ENCODE assay signal across 23 cellular contexts in the genomic region with DNA sequence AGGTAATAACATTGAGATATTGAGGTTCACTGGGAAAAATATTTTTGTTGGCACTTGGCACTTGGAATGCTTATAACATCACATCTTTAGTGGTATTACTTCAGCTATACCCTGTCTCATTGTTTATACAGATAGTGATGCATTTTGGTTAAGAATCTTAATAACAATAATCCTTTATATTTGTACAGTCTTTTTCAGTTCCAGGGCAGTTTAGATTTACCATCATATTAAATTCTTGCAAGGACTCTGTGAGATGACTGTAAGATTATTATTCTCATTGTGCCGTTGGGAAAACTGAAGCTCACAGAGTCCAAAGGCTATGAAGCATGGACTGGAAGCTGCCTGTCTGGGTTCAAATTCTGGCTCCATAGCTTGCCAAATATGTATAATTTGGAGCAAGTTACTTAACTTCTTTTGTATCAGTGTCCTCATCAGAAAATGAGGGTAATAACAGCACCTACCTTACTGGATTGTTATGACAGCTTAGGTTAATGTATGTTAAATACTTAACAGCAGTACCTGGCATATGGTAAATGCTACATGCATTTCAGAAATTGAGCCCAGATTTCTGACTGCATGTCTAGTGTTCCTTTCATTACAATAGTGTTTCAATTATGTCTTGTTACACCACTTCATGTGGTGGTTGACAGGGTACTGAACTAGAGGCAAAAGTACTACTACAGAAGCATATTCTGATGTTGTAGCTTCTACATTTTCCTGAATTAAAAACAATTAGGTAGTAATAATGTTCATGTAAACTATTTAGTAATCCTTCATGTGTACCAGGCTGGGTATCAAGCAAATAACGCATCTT.
A peak's percentile ranks its signal among the peaks of the same experiment; 100 is the strongest.
DNase-seq lines count a peak whose midpoint lies in the region; ATAC-seq and TF ChIP-seq lines count a peak whose summit lies in the region.
"Had no signal": no experiment of that assay in that cellular context is flagged by ENCODE, and none has a peak within 500 bp of the region (broad histone marks: within the 10 kb centered on the region; RNA-seq: fewer than 3 reads in every experiment).

No MANE protein-coding gene starts in this region.

- POLR2A ChIA-PET in IMR-90 (lab: Charles Lee; ENCODE audit: unreplicated experiment), result interaction anchor here (0.5 kb wide), 1 partner anchor 272 kb away, joined by 4 read pairs; a partner anchor contains a TSS

- H4K5ac ChIP-seq in IMR-90 (ENCODE audit: low read depth, low read length), result no peak overlapping the region

- H3K27ac ChIP-seq in IMR-90 (ENCODE audit: insufficient read depth, low read length), result no peak overlapping the region
- H3K27ac ChIP-seq in brain microvascular endothelial cell, result peak overlapping the region; percentile 64
- H3K27ac ChIP-seq in mesodermal cell (ENCODE audit: low read depth, low read length, severe bottlenecking), result peak overlapping the region; percentile 41
- H3K27ac ChIP-seq: gastroesophageal sphincter, vagina had no signal

- H3K4me1 ChIP-seq in IMR-90 (ENCODE audit: control insufficient read depth, insufficient read depth, low read length) (peaks cover 3% of the 10 kb centered on the region), mesodermal cell (ENCODE audit: control insufficient read depth, insufficient read depth, low read length, poor library complexity, severe bottlenecking) (peaks cover 26% of the 10 kb centered on the region)
- H3K4me1 ChIP-seq: gastroesophageal sphincter, vagina had no signal

- no peak overlapping the region for H4K91ac ChIP-seq in IMR-90 (ENCODE audit: insufficient read depth, low read depth, low read length)

- peak overlapping the region; percentile 48; the same call in 1 of the 2 replicates for H2BK20ac ChIP-seq in IMR-90 (ENCODE audit: low read depth, low read length)

- H3K9ac ChIP-seq in IMR-90 (ENCODE audit: low read depth, low read length), result no peak overlapping the region

- no peak overlapping the region for H2BK5ac ChIP-seq in IMR-90 (ENCODE audit: low read depth, low read length, poor library complexity, severe bottlenecking)

- no peak overlapping the region for H2BK15ac ChIP-seq in IMR-90 (ENCODE audit: low read depth, low read length)

- H3K36me3 ChIP-seq in IMR-90 (ENCODE audit: control insufficient read depth, insufficient read depth, low read length) (no peaks in the 10 kb centered on the region), brain microvascular endothelial cell (replicated peaks) (no peaks in the 10 kb centered on the region), mesodermal cell (ENCODE audit: control insufficient read depth, insufficient read depth, low read length) (no peaks in the 10 kb centered on the region)
- H3K36me3 ChIP-seq: gastroesophageal sphincter, vagina had no signal

- no peak for TF ChIP-seq POLR2A in IMR-90 (IDR thresholded peaks at IDR 0.05; ENCODE audit: low read depth, low read length)

- H2AK5ac ChIP-seq in IMR-90 (ENCODE audit: low read depth, low read length), result no peak overlapping the region

- no peaks in the 10 kb centered on the region for H3K36me3 Mint-ChIP-seq in type B pancreatic cell
- H3K36me3 Mint-ChIP-seq: CD8-positive, alpha-beta memory T cell; natural killer cell treated with Interleukin-12 subunit alpha and Interleukin-12 subunit beta and Interleukin-15 and Interleukin-18, amount 100 ng/mL, for 72 hours; stimulated activated effector memory CD8-positive, alpha-beta T cell treated with anti-CD3 and anti-CD28 coated beads, Interleukin-12 subunit alpha, Interleukin-12 subunit beta, amount 100 ng/mL, for 72 hours had no signal

- no peaks in the 10 kb centered on the region for H3K79me1 ChIP-seq in IMR-90 (ENCODE audit: low read depth in 1 of 2, low read length in 2 of 2)

- TF ChIP-seq RAD21 in IMR-90 (IDR thresholded peaks at IDR 0.05; ENCODE audit: low read length), result no peak

- CTCF ChIA-PET in IMR-90 (lab: Yijun Ruan, JAX), result interaction anchor here (0.6 to 1.8 kb wide), 5 partner anchors 8 to 408 kb away, joined by 3 to 4 read pairs (median 3); no protein-coding TSS in a partner anchor

- whole genome bisulfite sequencing in IMR-90 (ENCODE audit: extremely low coverage in 2 of 2, insufficient read length in 1 of 2), 2 experiments, result no CpG with 5 or more reads among the region's 2 CpGs
- 86 to 100% methylated on average over 1 of the region's 2 CpGs for WGBS in mesodermal cell (ENCODE audit: insufficient coverage in 2 of 2), 2 experiments

- H3K56ac ChIP-seq in IMR-90 (ENCODE audit: extremely low read depth, insufficient read depth, low read length), result no peak overlapping the region

- ATAC-seq in IMR-90 (ENCODE audit: low read depth), result peak; percentile 8; the same call in 1 of the 2 replicates
- no peak for ATAC-seq in GM18498 (IDR thresholded peaks at IDR 0.05; ENCODE audit: unreplicated experiment)
- ATAC-seq: activated CD4-positive, CD25-positive, alpha-beta regulatory T cell treated with anti-CD3 and anti-CD28 coated beads, Interleukin-2, amount 50 U/mL, for 24 hours; esophagus mucosa; gastroesophageal sphincter; K562; natural killer cell treated with Interleukin-12 subunit alpha and Interleukin-12 subunit beta and Interleukin-15 and Interleukin-18, amount 100 ng/mL, for 72 hours; stimulated activated effector memory CD8-positive, alpha-beta T cell treated with anti-CD3 and anti-CD28 coated beads, Interleukin-12 subunit alpha, Interleukin-12 subunit beta, amount 100 ng/mL, for 72 hours had no signal

- BruUV-seq in IMR-90 (replicated peaks; lab: Mats Ljungman, UMichigan), result no TSS peak

- no peak overlapping the region for H3K23ac ChIP-seq in IMR-90 (ENCODE audit: low read depth, low read length)

- H3K4me1 Mint-ChIP-seq in type B pancreatic cell (ENCODE audit: unreplicated experiment), result peaks cover 25% of the 10 kb centered on the region
- H3K4me1 Mint-ChIP-seq: CD8-positive, alpha-beta memory T cell; central memory CD8-positive, alpha-beta T cell; stimulated activated effector memory CD8-positive, alpha-beta T cell treated with anti-CD3 and anti-CD28 coated beads, Interleukin-12 subunit alpha, Interleukin-12 subunit beta, amount 100 ng/mL, for 72 hours had no signal

- H3K4ac ChIP-seq in IMR-90 (ENCODE audit: low read depth, low read length), result peak overlapping the region; percentile 46; the same call in 1 of the 2 replicates

- TF ChIP-seq CTCF in IMR-90 (conservative IDR thresholded peaks at IDR 0.05; ENCODE audit: low read depth, low read length) (no peak), brain microvascular endothelial cell (IDR thresholded peaks at IDR 0.05; ENCODE audit: low read depth, low read length, missing control alignments) (no peak), type B pancreatic cell (conservative IDR thresholded peaks at IDR 0.05) (no peak)

- H2AFZ ChIP-seq in IMR-90 (replicated peaks; ENCODE audit: low read length, poor library complexity), result no peak overlapping the region

- intact Hi-C loops in IMR-90 (cut with micrococcal nuclease), result loop anchor here (2.0 to 5.0 kb wide), 4 partner anchors 271 to 890 kb away; no protein-coding TSS in a partner anchor

- no peak overlapping the region for H4K8ac ChIP-seq in IMR-90 (ENCODE audit: low read depth in 2 of 2, low read length in 2 of 2)

- no peaks in the 10 kb centered on the region for H3K9me3 ChIP-seq in IMR-90 (ENCODE audit: control insufficient read depth, insufficient read depth, low read length)
- H3K9me3 ChIP-seq in mesodermal cell (ENCODE audit: control insufficient read depth, low read length), result no peaks in the 10 kb centered on the region
- H3K9me3 ChIP-seq: gastroesophageal sphincter, vagina had no signal

- peak overlapping the region; percentile 59; the same call in 1 of the 2 replicates for H3K4me2 ChIP-seq in IMR-90 (ENCODE audit: low read depth, low read length)

- dilution Hi-C loops in IMR-90 (cut with HindIII; ENCODE audit: low sequenced_read_pairs, unreplicated experiment), result no loop called here

- no peak overlapping the region for H3K14ac ChIP-seq in IMR-90 (replicated peaks; ENCODE audit: low read depth, low read length)

- H3K27ac Mint-ChIP-seq in type B pancreatic cell, result peak overlapping the region; percentile 77
- H3K27ac Mint-ChIP-seq: activated naive CD4-positive, alpha-beta T cell treated with anti-CD3 and anti-CD28 coated beads for 36 hours; CD8-positive, alpha-beta memory T cell; natural killer cell treated with Interleukin-12 subunit alpha and Interleukin-12 subunit beta and Interleukin-15 and Interleukin-18, amount 100 ng/mL, for 72 hours; stimulated activated effector memory CD8-positive, alpha-beta T cell treated with anti-CD3 and anti-CD28 coated beads, Interleukin-12 subunit alpha, Interleukin-12 subunit beta, amount 100 ng/mL, for 72 hours had no signal

- no peaks in the 10 kb centered on the region for H3K27me3 Mint-ChIP-seq in type B pancreatic cell
- H3K27me3 Mint-ChIP-seq: central memory CD8-positive, alpha-beta T cell; natural killer cell treated with Interleukin-12 subunit alpha and Interleukin-12 subunit beta and Interleukin-15 and Interleukin-18, amount 100 ng/mL, for 72 hours had no signal

- H3K27me3 ChIP-seq in IMR-90 (ENCODE audit: control insufficient read depth, insufficient read depth, low read length) (no peaks in the 10 kb centered on the region), brain microvascular endothelial cell (replicated peaks) (no peaks in the 10 kb centered on the region)
- H3K27me3 ChIP-seq: gastroesophageal sphincter, vagina had no signal

- peaks cover 6% of the 10 kb centered on the region; the same call in 1 of the 2 replicates for H3K9me1 ChIP-seq in IMR-90 (ENCODE audit: insufficient read depth, low read length)

- no peaks in the 10 kb centered on the region for H4K20me1 ChIP-seq in IMR-90 (ENCODE audit: insufficient read depth, low read length)

- H3K9me3 Mint-ChIP-seq in type B pancreatic cell, result no peaks in the 10 kb centered on the region
- H3K9me3 Mint-ChIP-seq: activated naive CD4-positive, alpha-beta T cell treated with anti-CD3 and anti-CD28 coated beads for 36 hours; CD8-positive, alpha-beta memory T cell; central memory CD8-positive, alpha-beta T cell; natural killer cell treated with Interleukin-12 subunit alpha and Interleukin-12 subunit beta and Interleukin-15 and Interleukin-18, amount 100 ng/mL, for 72 hours; stimulated activated effector memory CD8-positive, alpha-beta T cell treated with anti-CD3 and anti-CD28 coated beads, Interleukin-12 subunit alpha, Interleukin-12 subunit beta, amount 100 ng/mL, for 72 hours had no signal

- H3K4me3 Mint-ChIP-seq in type B pancreatic cell, result no peak overlapping the region
- H3K4me3 Mint-ChIP-seq: activated naive CD4-positive, alpha-beta T cell treated with anti-CD3 and anti-CD28 coated beads for 36 hours; CD8-positive, alpha-beta memory T cell; central memory CD8-positive, alpha-beta T cell; natural killer cell treated with Interleukin-12 subunit alpha and Interleukin-12 subunit beta and Interleukin-15 and Interleukin-18, amount 100 ng/mL, for 72 hours; stimulated activated effector memory CD8-positive, alpha-beta T cell treated with anti-CD3 and anti-CD28 coated beads, Interleukin-12 subunit alpha, Interleukin-12 subunit beta, amount 100 ng/mL, for 72 hours had no signal

- H2BK120ac ChIP-seq in IMR-90 (ENCODE audit: low read depth, low read length), result peak overlapping the region; percentile 3; the same call in 1 of the 2 replicates

- no peak overlapping the region for H2AK9ac ChIP-seq in IMR-90 (replicated peaks; ENCODE audit: low read depth, low read length, poor library complexity)

- H3K18ac ChIP-seq in IMR-90 (ENCODE audit: low read depth, low read length), result no peak overlapping the region; the same call in 1 of the 2 replicates

- in situ Hi-C loops in IMR-90 (cut with MboI; ENCODE audit: low sequenced_read_pairs) (no loop called here), brain microvascular endothelial cell (cut with HindIII; ENCODE audit: low pct_ligation_motif_present, low sequenced_read_pairs) (no loop called here)

- H3K4me3 ChIP-seq in IMR-90 (ENCODE audit: insufficient read depth, low read depth, low read length) (no peak overlapping the region), brain microvascular endothelial cell (ENCODE audit: low read depth, low read length) (no peak overlapping the region), mesodermal cell (ENCODE audit: extremely low read depth, insufficient read depth, low read length, poor library complexity, severe bottlenecking) (no peak overlapping the region)
- H3K4me3 ChIP-seq: gastroesophageal sphincter, K562, vagina had no signal

- DNase-seq in IMR-90 (no peak), brain microvascular endothelial cell (no peak), type B pancreatic cell (ENCODE audit: extremely low spot score, unreplicated experiment) (no peak), NCI-H2196 (lab: John Stamatoyannopoulos, UW; ENCODE audit: unreplicated experiment) (no peak), COR-L47 (lab: John Stamatoyannopoulos, UW) (no peak)
- DNase-seq: activated naive CD4-positive, alpha-beta T cell treated with anti-CD3 and anti-CD28 coated beads for 36 hours; activated T-cell treated with anti-CD3 and anti-CD28 coated beads, Interleukin-2, amount 50 U/mL, for 1 hour; aorta; CD8-positive, alpha-beta memory T cell; midbrain; MM.1S; NCI-H524 treated with DMSO at 0.1 percent for 48 hours; stimulated activated CD4-positive, alpha-beta T cell treated with anti-CD3 and anti-CD28 coated beads, Interleukin-1b, Interleukin-23, amount 100 ng/mL, for 48 hours had no signal
